ENCODE assay signal across 8 cellular contexts in genomic region chr6:139027620-139028182, GRCh38. TPM values are rescaled to one million over a fixed set of nuclear protein-coding genes. Genes with fewer than 3 reads are reported as not detected.
DNase-seq lines count a peak whose midpoint lies in the region; ATAC-seq and TF ChIP-seq lines count a peak whose summit lies in the region.

No MANE protein-coding gene starts in this region.

- POLR2A ChIA-PET in AG04450 (lab: Yijun Ruan, JAX): no interaction called here
- POLR2A ChIA-PET in activated CD4-positive, alpha-beta T cell treated with anti-CD3 and anti-CD28 coated beads for 36 hours (lab: Charles Lee): interaction anchor here (0.6 to 0.9 kb wide), 2 partner anchors 39 to 114 kb away, joined by 3 read pairs; no protein-coding TSS in a partner anchor

- H3K36me3 ChIP-seq in endocrine pancreas (ENCODE audit: control insufficient read depth, insufficient read depth, low read length): no peaks in the 10 kb centered on the region

- H3K4me3 ChIP-seq in AG04450 (ENCODE audit: low read depth, low read length) (peak overlapping the region; percentile 93), endocrine pancreas (ENCODE audit: control insufficient read depth, insufficient read depth, low read length) (peak overlapping the region; percentile 82)

- CTCF ChIA-PET in AG04450 (lab: Charles Lee): interaction anchor here (1.6 to 1.8 kb wide), 2 partner anchors 39 to 337 kb away, joined by 5 read pairs; no protein-coding TSS in a partner anchor
- CTCF ChIA-PET in activated CD4-positive, alpha-beta T cell treated with anti-CD3 and anti-CD28 coated beads for 36 hours (lab: Charles Lee): interaction anchor here (0.6 to 1.5 kb wide), 4 partner anchors 73 to 292 kb away, joined by 3 to 4 read pairs (median 4); no protein-coding TSS in a partner anchor

- no peaks in the 10 kb centered on the region for H3K27me3 ChIP-seq in AG04450 (ENCODE audit: control insufficient read depth, insufficient read depth, low read length)
- no peaks in the 10 kb centered on the region for H3K27me3 ChIP-seq in endocrine pancreas (ENCODE audit: control insufficient read depth, insufficient read depth, low read length)

- H3K4me3 Mint-ChIP-seq in activated CD4-positive, alpha-beta T cell treated with anti-CD3 and anti-CD28 coated beads for 36 hours: no peak overlapping the region
- H3K4me3 Mint-ChIP-seq in nephron: peak overlapping the region; percentile 93 to 96 (median 94)

- no peak overlapping the region for H3K27ac ChIP-seq in AG04450 (ENCODE audit: low read depth, low read length)

- ATAC-seq in activated CD4-positive, alpha-beta T cell treated with anti-CD3 and anti-CD28 coated beads for 36 hours: peak; percentile 72
- ATAC-seq in HG03460 (IDR thresholded peaks at IDR 0.05; ENCODE audit: unreplicated experiment): no peak

- DNase-seq in AG04450 (ENCODE audit: low read depth, low spot score) (no peak), GM20000 (ENCODE audit: low spot score) (peak; percentile 56), NCI-H1930 (lab: John Stamatoyannopoulos, UW) (peak; percentile 27 to 50), ureter (ENCODE audit: low spot score) (peak; percentile 45)
- DNase-seq in activated CD4-positive, alpha-beta T cell treated with anti-CD3 and anti-CD28 coated beads for 36 hours: peak; percentile 75

- no peaks in the 10 kb centered on the region for H3K9me3 Mint-ChIP-seq in activated CD4-positive, alpha-beta T cell treated with anti-CD3 and anti-CD28 coated beads for 36 hours (ENCODE audit: low read depth)
- H3K9me3 Mint-ChIP-seq in nephron: no peaks in the 10 kb centered on the region

- H3K9ac ChIP-seq in endocrine pancreas (ENCODE audit: control insufficient read depth, insufficient read depth, low read length): peak overlapping the region; percentile 50

- H3K4me1 Mint-ChIP-seq in activated CD4-positive, alpha-beta T cell treated with anti-CD3 and anti-CD28 coated beads for 36 hours: peaks cover 11% of the 10 kb centered on the region
- peaks cover 13% of the 10 kb centered on the region for H3K4me1 Mint-ChIP-seq in nephron

- H3K9me3 ChIP-seq in AG04450 (ENCODE audit: control insufficient read depth, insufficient read depth, low read length) (no peaks in the 10 kb centered on the region; the same call in 1 of the 2 replicates), endocrine pancreas (ENCODE audit: control insufficient read depth, low read length) (no peaks in the 10 kb centered on the region)

- peaks cover 2% of the 10 kb centered on the region for H3K36me3 Mint-ChIP-seq in activated CD4-positive, alpha-beta T cell treated with anti-CD3 and anti-CD28 coated beads for 36 hours (ENCODE audit: low read depth)
- peaks cover under 1% of the 10 kb centered on the region for H3K36me3 Mint-ChIP-seq in nephron (ENCODE audit: low read depth)

- TF ChIP-seq CTCF in AG04450 (IDR thresholded peaks at IDR 0.05; ENCODE audit: low read depth, low read length): no peak
- TF ChIP-seq CTCF in GM20000 (IDR thresholded peaks at IDR 0.05; ENCODE audit: extremely low read depth, missing control alignments): no peak
- TF ChIP-seq CTCF in nephron (IDR thresholded peaks at IDR 0.05; ENCODE audit: unreplicated experiment in 3 of 3): no peak

- peaks cover 9% of the 10 kb centered on the region for H3K4me1 ChIP-seq in endocrine pancreas (ENCODE audit: control insufficient read depth, insufficient read depth, low read length)

- intact Hi-C loops in activated CD4-positive, alpha-beta T cell treated with anti-CD3 and anti-CD28 coated beads for 36 hours (cut with DNase I, micrococcal nuclease): loop anchor here (1.0 to 5.0 kb wide), 16 partner anchors 33 to 347 kb away; partner anchors contain the start of genes CITED2 (in 2 of the 2), REPS1 (in 2 of the 2), CCDC28A (in 1 of the 2) and TXLNB (in 1 of the 2)

- H3K27me3 Mint-ChIP-seq in activated CD4-positive, alpha-beta T cell treated with anti-CD3 and anti-CD28 coated beads for 36 hours: no peaks in the 10 kb centered on the region
- H3K27me3 Mint-ChIP-seq in nephron (ENCODE audit: low read depth): no peaks in the 10 kb centered on the region

- peak overlapping the region; percentile 93 for H3K27ac Mint-ChIP-seq in activated CD4-positive, alpha-beta T cell treated with anti-CD3 and anti-CD28 coated beads for 36 hours
- peak overlapping the region; percentile 88 to 90 (median 90) for H3K27ac Mint-ChIP-seq in nephron

RNA-seq across cellular contexts. Expression of gene ABRACL, which starts 0.8 kb away (rescaled TPM):
- 40.4 and 56.4 TPM in 2 replicates for polyA plus RNA-seq in AG04450 (2011; rRNA removed)
- 11.3 and 11.6 TPM in 2 replicates for polyA minus RNA-seq in AG04450 (2011; rRNA and poly(A)+ RNA removed)
- 100 to 1,000 TPM in 1 of 2 experiments, 10 to 100 TPM in 1; 92.5 to 180 TPM for total RNA-seq in activated CD4-positive, alpha-beta T cell treated with anti-CD3 and anti-CD28 coated beads for 36 hours
- total RNA-seq in ureter: 42.1 TPM

RNA-seq across cellular contexts. Expression of gene REPS1, which starts 39.6 kb away (rescaled TPM):
- polyA plus RNA-seq in AG04450 (2011; rRNA removed): 30.5 and 36.6 TPM in 2 replicates
- 26.3 and 36.2 TPM in 2 replicates for polyA minus RNA-seq in AG04450 (2011; rRNA and poly(A)+ RNA removed)
- 10 to 100 TPM; 60.3 to 90.9 TPM for total RNA-seq in activated CD4-positive, alpha-beta T cell treated with anti-CD3 and anti-CD28 coated beads for 36 hours
- total RNA-seq in ureter: 89.5 TPM
